25 cellular contexts compared by ENCODE assay signal in genomic region chr10:57959318-57960003, GRCh38.
A peak's percentile ranks its signal among the peaks of the same experiment; 100 is the strongest.
DNase-seq lines count a peak whose midpoint lies in the region; ATAC-seq, FAIRE-seq and TF ChIP-seq lines count a peak whose summit lies in the region.
"Had no signal": no experiment of that assay in that cellular context is flagged by ENCODE, and none has a peak within 500 bp of the region (broad histone marks: within the 10 kb centered on the region; RNA-seq: fewer than 3 reads in every experiment).

No MANE protein-coding gene starts in this region.

- POLR2A ChIA-PET in SK-N-SH (lab: Yijun Ruan, JAX): no interaction called here

- no peak for TF ChIP-seq CTCF in HFFc6 (IDR thresholded peaks at IDR 0.05)
- TF ChIP-seq CTCF in liver (IDR thresholded peaks at IDR 0.05; ENCODE audit: low read depth, low read length, missing input control): no peak
- no peak for TF ChIP-seq CTCF in sigmoid colon (IDR thresholded peaks at IDR 0.05)
- TF ChIP-seq CTCF in SK-N-SH (IDR thresholded peaks at IDR 0.05): no peak

- peak overlapping the region; percentile 10 to 12 for H3K27ac ChIP-seq in liver (ENCODE audit: low read depth in 1 of 2, low read length in 2 of 2)
- H3K27ac ChIP-seq in small intestine (ENCODE audit: low read depth in 1 of 2, low read length in 1 of 2): no peak overlapping the region
- H3K27ac ChIP-seq in sigmoid colon: no peak overlapping the region
- H3K27ac ChIP-seq in SK-N-SH (ENCODE audit: low read depth in 2 of 2, low read length in 1 of 2): no peak overlapping the region
- H3K27ac ChIP-seq: BLaER1 treated with 17β-estradiol and CSF1 and Interleukin-3, amounts not matched to agents 10 nM and 100 nM; HL-60; RWPE1 had no signal

- H3K27me3 ChIP-seq in liver (ENCODE audit: control insufficient read depth in 4 of 4, insufficient read depth in 4 of 4, low read length in 3 of 4) (no peaks in the 10 kb centered on the region), small intestine (ENCODE audit: control insufficient read depth in 2 of 2, insufficient read depth in 2 of 2, low read length in 2 of 2) (no peaks in the 10 kb centered on the region), sigmoid colon (no peaks in the 10 kb centered on the region), SK-N-SH (ENCODE audit: insufficient read depth) (no peaks in the 10 kb centered on the region)
- H3K27me3 ChIP-seq: BLaER1 treated with 17β-estradiol and CSF1 and Interleukin-3, amounts not matched to agents 10 nM and 100 nM had no signal

- H3K4me3 ChIP-seq in liver (ENCODE audit: low read depth in 1 of 3, low read length in 3 of 3): no peak overlapping the region
- no peak overlapping the region for H3K4me3 ChIP-seq in small intestine (ENCODE audit: low read depth in 1 of 2, low read length in 2 of 2)
- no peak overlapping the region for H3K4me3 ChIP-seq in sigmoid colon
- no peak overlapping the region for H3K4me3 ChIP-seq in SK-N-SH (ENCODE audit: low read depth in 2 of 2, low read length in 1 of 2)
- H3K4me3 ChIP-seq: BLaER1 treated with 17β-estradiol and CSF1 and Interleukin-3, amounts not matched to agents 10 nM and 100 nM had no signal

- no peak overlapping the region for H2AFZ ChIP-seq in SK-N-SH (ENCODE audit: low read depth)

- no peaks in the 10 kb centered on the region for H3K9me3 ChIP-seq in liver (ENCODE audit: control insufficient read depth in 4 of 4, low read length in 3 of 4)
- H3K9me3 ChIP-seq in small intestine (ENCODE audit: control insufficient read depth, low read depth): no peaks in the 10 kb centered on the region
- no peaks in the 10 kb centered on the region for H3K9me3 ChIP-seq in sigmoid colon
- H3K9me3 ChIP-seq in SK-N-SH: no peaks in the 10 kb centered on the region
- H3K9me3 ChIP-seq: BLaER1 treated with 17β-estradiol and CSF1 and Interleukin-3, amounts not matched to agents 10 nM and 100 nM had no signal

- peaks cover under 1% of the 10 kb centered on the region; the same call in 1 of the 2 replicates for H3K27me3 Mint-ChIP-seq in HFFc6 (ENCODE audit: insufficient read depth)
- H3K27me3 Mint-ChIP-seq: CD4-positive, alpha-beta T cell had no signal

- no peak for FAIRE-seq in small intestine (lab: Jason Lieb, UNC)
- FAIRE-seq: GM18507, H1 had no signal

- no peak overlapping the region for H3K4me2 ChIP-seq in SK-N-SH
- H3K4me2 ChIP-seq: BLaER1 treated with 17β-estradiol and CSF1 and Interleukin-3, amounts not matched to agents 10 nM and 100 nM had no signal

- H3K9ac ChIP-seq in liver (ENCODE audit: low read depth in 1 of 2, low read length in 2 of 2) (no peak overlapping the region), SK-N-SH (no peak overlapping the region)
- H3K9ac ChIP-seq: BLaER1 treated with 17β-estradiol and CSF1 and Interleukin-3, amounts not matched to agents 10 nM and 100 nM had no signal

- TF ChIP-seq EP300 in sigmoid colon (IDR thresholded peaks at IDR 0.05) (no peak), SK-N-SH (IDR thresholded peaks at IDR 0.05; ENCODE audit: borderline replicate concordance in 1 of 2, low read depth in 1 of 2, low read length in 1 of 2) (no peak)

- ATAC-seq in activated CD4-positive, CD25-positive, alpha-beta regulatory T cell treated with anti-CD3 and anti-CD28 coated beads, Interleukin-2, amount 50 U/mL, for 24 hours: no peak
- ATAC-seq: HCT116, Panc1 had no signal

- no peak overlapping the region for H3K4me3 Mint-ChIP-seq in HFFc6
- H3K4me3 Mint-ChIP-seq: CD4-positive, alpha-beta T cell had no signal

- 17% methylated on average over 1 of the region's 1 CpG for WGBS in liver
- 13 to 37% (median 17%) methylated on average over 1 of the region's 1 CpG for WGBS in small intestine, 3 donors
- WGBS in sigmoid colon, 2 donors: 9 to 46% methylated on average over 1 of the region's 1 CpG
- 22% methylated on average over 1 of the region's 1 CpG for WGBS in SK-N-SH (ENCODE audit: low lambda C conversion rate)

- H3K36me3 Mint-ChIP-seq in HFFc6 (ENCODE audit: low read depth): peaks cover 4% of the 10 kb centered on the region; the same call in 1 of the 2 replicates

- peaks cover 87% of the 10 kb centered on the region for H3K4me1 Mint-ChIP-seq in HFFc6 (ENCODE audit: low read depth)

- no peaks in the 10 kb centered on the region for H3K79me2 ChIP-seq in SK-N-SH (ENCODE audit: insufficient read depth)

- peak overlapping the region; percentile 28; the same call in 1 of the 2 replicates for H3K27ac Mint-ChIP-seq in HFFc6
- H3K27ac Mint-ChIP-seq: CD4-positive, alpha-beta T cell had no signal

- TF ChIP-seq POLR2A in sigmoid colon (IDR thresholded peaks at IDR 0.05): no peak

- H3K9me2 ChIP-seq in SK-N-SH: no peaks in the 10 kb centered on the region

- CTCF ChIA-PET in SK-N-SH (lab: Yijun Ruan, JAX): no interaction called here

- intact Hi-C loops in sigmoid colon (cut with DNase I): no loop called here

- H3K4me1 ChIP-seq in liver (ENCODE audit: control insufficient read depth in 4 of 4, insufficient read depth in 4 of 4, low read length in 3 of 4) (peaks cover 2 to 15% (median 7%) of the 10 kb centered on the region in 4 donors), small intestine (ENCODE audit: control insufficient read depth in 2 of 2, insufficient read depth in 1 of 2, low read depth in 1 of 2, low read length in 1 of 2) (no peaks in the 10 kb centered on the region), sigmoid colon (no peaks in the 10 kb centered on the region), SK-N-SH (ENCODE audit: control insufficient read depth in 1 of 2, insufficient read depth in 2 of 2, low read depth in 1 of 2, low read length in 1 of 2) (peaks cover 0 to 2% of the 10 kb centered on the region in 2 experiments; a peak in 1 of 4 replicates)

- H3K36me3 ChIP-seq in liver (ENCODE audit: control insufficient read depth in 4 of 4, insufficient read depth in 3 of 4, low read depth in 1 of 4, low read length in 3 of 4) (no peaks in the 10 kb centered on the region), small intestine (ENCODE audit: control insufficient read depth in 2 of 2, insufficient read depth in 2 of 2, low read length in 2 of 2) (no peaks in the 10 kb centered on the region), sigmoid colon (no peaks in the 10 kb centered on the region), SK-N-SH (replicated peaks in 1 of 2; ENCODE audit: control insufficient read depth in 1 of 2, insufficient read depth in 2 of 2, low read length in 1 of 2) (no peaks in the 10 kb centered on the region)
- H3K36me3 ChIP-seq: BLaER1 treated with 17β-estradiol and CSF1 and Interleukin-3, amounts not matched to agents 10 nM and 100 nM had no signal

- no peaks in the 10 kb centered on the region for H3K9me3 Mint-ChIP-seq in HFFc6

- H3F3A ChIP-seq in SK-N-SH (replicated peaks; ENCODE audit: insufficient read depth): peaks cover 2% of the 10 kb centered on the region

- no peaks in the 10 kb centered on the region for H4K20me1 ChIP-seq in SK-N-SH (ENCODE audit: insufficient read depth)
- H4K20me1 ChIP-seq: BLaER1 treated with 17β-estradiol and CSF1 and Interleukin-3, amounts not matched to agents 10 nM and 100 nM had no signal

- DNase-seq in HFFc6: no peak
- peak; percentile 66 for DNase-seq in amniotic epithelial cell (ENCODE audit: low read depth)
- peak; percentile 27 for DNase-seq in small intestine
- no peak for DNase-seq in sigmoid colon
- DNase-seq in SK-N-SH: no peak
- DNase-seq: CD4-positive, alpha-beta T cell; DMS53; Karpas-422; NCI-H1092; NCI-H1417 treated with DMSO at 0.1 percent for 48 hours; NCI-H1694 treated with DMSO at 0.1 percent for 48 hours; NCI-H2081; NCI-H2227 treated with DMSO at 0.1 percent for 48 hours; NCI-H510A; NCI-H69; SHP77 had no signal

- peak in 1 of 2 donors; percentile 6 for TF ChIP-seq RAD21 in liver (IDR thresholded peaks at IDR 0.05)
- no peak for TF ChIP-seq RAD21 in SK-N-SH (IDR thresholded peaks at IDR 0.05; ENCODE audit: low read length)

TF ChIP-seq in liver, 16 proteins besides CTCF, POLR2A, EP300 and RAD21 (continues in another document):
- TF ChIP-seq RXRA (IDR thresholded peaks at IDR 0.05) (peak in 1 of 2 donors; percentile 20), EGR1 (IDR thresholded peaks at IDR 0.05; ENCODE audit: low read depth in 2 of 2) (no peak), FOXA1 (IDR thresholded peaks at IDR 0.05) (peak; percentile 31), NR2F2 (IDR thresholded peaks at IDR 0.05) (no peak), MAX (IDR thresholded peaks at IDR 0.05) (no peak), JUND (IDR thresholded peaks at IDR 0.05) (no peak), HNF4A (conservative IDR thresholded peaks at IDR 0.05) (peak; percentile 34 to 42), ATF3 (IDR thresholded peaks at IDR 0.05) (no peak), GABPA (IDR thresholded peaks at IDR 0.05 in 1 of 2, conservative IDR thresholded peaks at IDR 0.05 in 1 of 2) (no peak), TAF1 (conservative IDR thresholded peaks at IDR 0.05) (no peak)

TF ChIP-seq in SK-N-SH, 30 proteins besides CTCF, POLR2A, EP300 and RAD21 (continues in another document):
- TF ChIP-seq GATA2 (CRISPR knock-in tag; IDR thresholded peaks at IDR 0.05) (no peak), SIN3A (IDR thresholded peaks at IDR 0.05; ENCODE audit: borderline replicate concordance, low read depth, low read length) (no peak), USF1 (IDR thresholded peaks at IDR 0.05; ENCODE audit: borderline replicate concordance, low read depth) (no peak), FOXM1 (IDR thresholded peaks at IDR 0.05; ENCODE audit: low read depth) (no peak), POLR2AphosphoS5 (IDR thresholded peaks at IDR 0.05; ENCODE audit: low read depth, low read length) (no peak), YY1 (IDR thresholded peaks at IDR 0.05; ENCODE audit: low read depth) (no peak), NRF1 (IDR thresholded peaks at IDR 0.05; ENCODE audit: low read depth, low read length) (no peak), MAX (IDR thresholded peaks at IDR 0.05; ENCODE audit: low read depth) (no peak), GABPA (IDR thresholded peaks at IDR 0.05; ENCODE audit: low read depth) (no peak), JUND (IDR thresholded peaks at IDR 0.05) (no peak), CHD2 (IDR thresholded peaks at IDR 0.05; ENCODE audit: low read length, partially characterized antibody) (no peak), FOSL2 (IDR thresholded peaks at IDR 0.05; ENCODE audit: borderline replicate concordance, low read depth) (no peak)

Comparison
In these comparisons a context has a peak if more than half of its experiments do, and no peak if none do; other contexts are left out.
1. DNase-seq: peak in amniotic epithelial cell (single experiment) and small intestine (single experiment); none in HFFc6 (single experiment), sigmoid colon (single experiment) and SK-N-SH (single experiment).
2. H3K27ac ChIP-seq: peak in liver (2 of 2); none in small intestine (0 of 2), sigmoid colon (0 of 4) and SK-N-SH (0 of 2).